Comparison of ENCODE assay signal across 1 cellular context in the genomic region with DNA sequence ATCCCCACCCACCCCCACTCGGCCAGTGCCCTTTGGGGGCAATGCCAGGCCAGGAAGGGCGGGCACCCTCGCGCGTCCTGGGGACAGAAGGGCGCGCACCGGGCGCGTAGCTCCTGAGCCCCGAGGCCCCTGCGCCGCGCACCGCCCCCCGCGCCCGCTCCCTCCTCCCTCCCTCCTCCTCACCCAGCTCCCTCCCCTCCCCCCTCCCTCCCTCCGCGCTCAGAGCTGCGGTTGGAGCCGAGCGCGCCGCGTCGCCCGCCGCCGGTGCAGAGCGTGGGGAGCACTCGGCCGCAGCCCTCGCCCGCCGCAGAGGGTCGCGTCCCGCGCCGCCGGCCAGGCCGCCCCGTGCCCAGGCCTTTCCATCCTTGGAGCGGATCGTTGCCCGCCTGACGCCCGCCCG.
TF ChIP-seq lines count a peak whose summit lies in the region.

A gene (plus strand): TSS at position 222 of the 400 bp plus-strand sequence. CDS start 18,606 bp downstream, outside the sequence.

TF ChIP-seq in GM23338, 12 proteins besides CTCF, POLR2A, EP300 and RAD21 (continued from another document):
- TF ChIP-seq, protein P1, sequence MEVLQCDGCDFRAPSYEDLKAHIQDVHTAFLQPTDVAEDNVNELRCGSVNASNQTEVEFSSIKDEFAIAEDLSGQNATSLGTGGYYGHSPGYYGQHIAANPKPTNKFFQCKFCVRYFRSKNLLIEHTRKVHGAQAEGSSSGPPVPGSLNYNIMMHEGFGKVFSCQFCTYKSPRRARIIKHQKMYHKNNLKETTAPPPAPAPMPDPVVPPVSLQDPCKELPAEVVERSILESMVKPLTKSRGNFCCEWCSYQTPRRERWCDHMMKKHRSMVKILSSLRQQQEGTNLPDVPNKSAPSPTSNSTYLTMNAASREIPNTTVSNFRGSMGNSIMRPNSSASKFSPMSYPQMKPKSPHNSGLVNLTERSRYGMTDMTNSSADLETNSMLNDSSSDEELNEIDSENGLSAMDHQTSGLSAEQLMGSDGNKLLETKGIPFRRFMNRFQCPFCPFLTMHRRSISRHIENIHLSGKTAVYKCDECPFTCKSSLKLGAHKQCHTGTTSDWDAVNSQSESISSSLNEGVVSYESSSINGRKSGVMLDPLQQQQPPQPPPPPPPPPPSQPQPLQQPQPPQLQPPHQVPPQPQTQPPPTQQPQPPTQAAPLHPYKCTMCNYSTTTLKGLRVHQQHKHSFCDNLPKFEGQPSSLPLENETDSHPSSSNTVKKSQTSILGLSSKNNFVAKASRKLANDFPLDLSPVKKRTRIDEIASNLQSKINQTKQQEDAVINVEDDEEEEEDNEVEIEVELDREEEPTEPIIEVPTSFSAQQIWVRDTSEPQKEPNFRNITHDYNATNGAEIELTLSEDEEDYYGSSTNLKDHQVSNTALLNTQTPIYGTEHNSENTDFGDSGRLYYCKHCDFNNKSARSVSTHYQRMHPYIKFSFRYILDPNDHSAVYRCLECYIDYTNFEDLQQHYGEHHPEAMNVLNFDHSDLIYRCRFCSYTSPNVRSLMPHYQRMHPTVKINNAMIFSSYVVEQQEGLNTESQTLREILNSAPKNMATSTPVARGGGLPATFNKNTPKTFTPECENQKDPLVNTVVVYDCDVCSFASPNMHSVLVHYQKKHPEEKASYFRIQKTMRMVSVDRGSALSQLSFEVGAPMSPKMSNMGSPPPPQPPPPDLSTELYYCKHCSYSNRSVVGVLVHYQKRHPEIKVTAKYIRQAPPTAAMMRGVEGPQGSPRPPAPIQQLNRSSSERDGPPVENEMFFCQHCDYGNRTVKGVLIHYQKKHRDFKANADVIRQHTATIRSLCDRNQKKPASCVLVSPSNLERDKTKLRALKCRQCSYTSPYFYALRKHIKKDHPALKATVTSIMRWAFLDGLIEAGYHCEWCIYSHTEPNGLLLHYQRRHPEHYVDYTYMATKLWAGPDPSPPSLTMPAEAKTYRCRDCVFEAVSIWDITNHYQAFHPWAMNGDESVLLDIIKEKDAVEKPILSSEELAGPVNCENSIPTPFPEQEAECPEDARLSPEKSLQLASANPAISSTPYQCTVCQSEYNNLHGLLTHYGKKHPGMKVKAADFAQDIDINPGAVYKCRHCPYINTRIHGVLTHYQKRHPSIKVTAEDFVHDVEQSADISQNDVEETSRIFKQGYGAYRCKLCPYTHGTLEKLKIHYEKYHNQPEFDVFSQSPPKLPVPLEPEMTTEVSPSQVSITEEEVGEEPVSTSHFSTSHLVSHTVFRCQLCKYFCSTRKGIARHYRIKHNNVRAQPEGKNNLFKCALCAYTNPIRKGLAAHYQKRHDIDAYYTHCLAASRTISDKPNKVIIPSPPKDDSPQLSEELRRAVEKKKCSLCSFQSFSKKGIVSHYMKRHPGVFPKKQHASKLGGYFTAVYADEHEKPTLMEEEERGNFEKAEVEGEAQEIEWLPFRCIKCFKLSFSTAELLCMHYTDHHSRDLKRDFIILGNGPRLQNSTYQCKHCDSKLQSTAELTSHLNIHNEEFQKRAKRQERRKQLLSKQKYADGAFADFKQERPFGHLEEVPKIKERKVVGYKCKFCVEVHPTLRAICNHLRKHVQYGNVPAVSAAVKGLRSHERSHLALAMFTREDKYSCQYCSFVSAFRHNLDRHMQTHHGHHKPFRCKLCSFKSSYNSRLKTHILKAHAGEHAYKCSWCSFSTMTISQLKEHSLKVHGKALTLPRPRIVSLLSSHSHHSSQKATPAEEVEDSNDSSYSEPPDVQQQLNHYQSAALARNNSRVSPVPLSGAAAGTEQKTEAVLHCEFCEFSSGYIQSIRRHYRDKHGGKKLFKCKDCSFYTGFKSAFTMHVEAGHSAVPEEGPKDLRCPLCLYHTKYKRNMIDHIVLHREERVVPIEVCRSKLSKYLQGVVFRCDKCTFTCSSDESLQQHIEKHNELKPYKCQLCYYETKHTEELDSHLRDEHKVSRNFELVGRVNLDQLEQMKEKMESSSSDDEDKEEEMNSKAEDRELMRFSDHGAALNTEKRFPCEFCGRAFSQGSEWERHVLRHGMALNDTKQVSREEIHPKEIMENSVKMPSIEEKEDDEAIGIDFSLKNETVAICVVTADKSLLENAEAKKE (CRISPR knock-in tag; IDR thresholded peaks at IDR 0.05): no peak
